In the genomic region with DNA sequence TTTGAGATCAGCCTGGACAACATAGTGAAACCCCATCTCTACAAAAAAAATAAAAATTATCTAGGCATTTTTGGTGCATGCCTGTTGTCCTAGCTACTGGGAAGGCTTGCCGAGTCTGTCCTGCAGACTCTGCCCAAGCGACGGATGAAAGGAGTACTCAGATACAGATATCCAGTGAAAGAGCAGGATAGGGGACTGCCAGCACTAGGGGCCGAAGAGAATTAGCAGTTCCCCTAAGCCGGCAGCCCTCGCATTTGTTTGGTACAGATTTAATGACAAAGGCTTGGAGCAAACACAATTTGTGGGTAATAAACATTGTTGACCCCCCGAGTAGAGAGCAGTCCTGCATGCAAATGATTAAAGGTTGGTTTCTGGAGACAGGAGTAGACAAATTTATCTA, we compare ENCODE assay signal across 11 cellular contexts.
"Had no signal": no experiment of that assay in that cellular context is flagged by ENCODE, and none has a peak within 500 bp of the region (broad histone marks: within the 10 kb centered on the region; RNA-seq: fewer than 3 reads in every experiment).

No MANE protein-coding gene starts in this region.

- H2AFZ ChIP-seq: GM23248, GM23338 had no signal

- H3K36me3 ChIP-seq: HAP-1 had no signal

- DNase-seq: GM23248, GOT3, H7, H9, HCEC 1CT, HFFc6 had no signal

- H3K4me2 ChIP-seq: GM23338 had no signal

- H3K9ac ChIP-seq: GM23248 had no signal

- H3K4me3 ChIP-seq: GM23248, GM23338, HAP-1 had no signal

- FAIRE-seq: H1, H54 had no signal

- H3K9me3 ChIP-seq: HAP-1 had no signal

- ATAC-seq: GM23338, HCT116 had no signal

- H3K27ac ChIP-seq: GM23248 had no signal
